1 cellular context compared by ENCODE assay signal in the genomic region with DNA sequence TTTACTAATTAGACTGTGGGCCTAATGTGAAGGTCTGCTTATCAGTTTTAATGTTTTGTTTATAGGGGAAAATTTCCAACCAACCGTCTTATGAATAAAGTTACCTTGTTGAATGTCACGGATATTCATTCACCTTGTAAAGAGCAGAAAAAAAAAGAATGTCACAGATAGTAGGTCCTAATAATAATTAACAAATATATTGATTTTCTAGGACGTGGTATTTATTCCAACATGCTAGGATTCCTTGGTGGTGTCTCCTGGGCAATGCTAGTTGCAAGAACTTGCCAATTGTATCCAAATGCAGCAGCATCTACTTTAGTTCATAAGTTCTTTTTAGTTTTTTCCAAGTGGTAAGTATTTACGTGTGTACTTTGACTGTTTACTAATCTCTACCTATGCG.
TF ChIP-seq lines count a peak whose summit lies in the region.

No MANE protein-coding gene starts in this region.

TF ChIP-seq in HepG2, 621 proteins besides CTCF, POLR2A, EP300 and RAD21:
- no peak for TF ChIP-seq SRSF4 (IDR thresholded peaks at IDR 0.05; ENCODE audit: low read depth, low read length, poor library complexity, severe bottlenecking)
- no peak for TF ChIP-seq CREB1 (IDR thresholded peaks at IDR 0.05)
- TF ChIP-seq CREB1 (CRISPR knock-in tag; IDR thresholded peaks at IDR 0.05), result no peak
- TF ChIP-seq HNF1A (IDR thresholded peaks at IDR 0.05; ENCODE audit: low read depth), result peak; percentile 61; the same call in 1 of the 2 replicates
- no peak for TF ChIP-seq HNF1A (CRISPR knock-in tag; IDR thresholded peaks at IDR 0.05; ENCODE audit: borderline replicate concordance)
- TF ChIP-seq TBL1XR1 (IDR thresholded peaks at IDR 0.05; ENCODE audit: borderline replicate concordance, low read length, partially characterized antibody), result no peak
- TF ChIP-seq PRMT3 (CRISPR knock-in tag; IDR thresholded peaks at IDR 0.05; ENCODE audit: borderline replicate concordance, low read depth), result no peak
- TF ChIP-seq NFATC3 (CRISPR knock-in tag; IDR thresholded peaks at IDR 0.05), result no peak
- TF ChIP-seq ZNF496 (CRISPR knock-in tag; IDR thresholded peaks at IDR 0.05; ENCODE audit: insufficient replicate concordance), result no peak
- TF ChIP-seq, protein P1, sequence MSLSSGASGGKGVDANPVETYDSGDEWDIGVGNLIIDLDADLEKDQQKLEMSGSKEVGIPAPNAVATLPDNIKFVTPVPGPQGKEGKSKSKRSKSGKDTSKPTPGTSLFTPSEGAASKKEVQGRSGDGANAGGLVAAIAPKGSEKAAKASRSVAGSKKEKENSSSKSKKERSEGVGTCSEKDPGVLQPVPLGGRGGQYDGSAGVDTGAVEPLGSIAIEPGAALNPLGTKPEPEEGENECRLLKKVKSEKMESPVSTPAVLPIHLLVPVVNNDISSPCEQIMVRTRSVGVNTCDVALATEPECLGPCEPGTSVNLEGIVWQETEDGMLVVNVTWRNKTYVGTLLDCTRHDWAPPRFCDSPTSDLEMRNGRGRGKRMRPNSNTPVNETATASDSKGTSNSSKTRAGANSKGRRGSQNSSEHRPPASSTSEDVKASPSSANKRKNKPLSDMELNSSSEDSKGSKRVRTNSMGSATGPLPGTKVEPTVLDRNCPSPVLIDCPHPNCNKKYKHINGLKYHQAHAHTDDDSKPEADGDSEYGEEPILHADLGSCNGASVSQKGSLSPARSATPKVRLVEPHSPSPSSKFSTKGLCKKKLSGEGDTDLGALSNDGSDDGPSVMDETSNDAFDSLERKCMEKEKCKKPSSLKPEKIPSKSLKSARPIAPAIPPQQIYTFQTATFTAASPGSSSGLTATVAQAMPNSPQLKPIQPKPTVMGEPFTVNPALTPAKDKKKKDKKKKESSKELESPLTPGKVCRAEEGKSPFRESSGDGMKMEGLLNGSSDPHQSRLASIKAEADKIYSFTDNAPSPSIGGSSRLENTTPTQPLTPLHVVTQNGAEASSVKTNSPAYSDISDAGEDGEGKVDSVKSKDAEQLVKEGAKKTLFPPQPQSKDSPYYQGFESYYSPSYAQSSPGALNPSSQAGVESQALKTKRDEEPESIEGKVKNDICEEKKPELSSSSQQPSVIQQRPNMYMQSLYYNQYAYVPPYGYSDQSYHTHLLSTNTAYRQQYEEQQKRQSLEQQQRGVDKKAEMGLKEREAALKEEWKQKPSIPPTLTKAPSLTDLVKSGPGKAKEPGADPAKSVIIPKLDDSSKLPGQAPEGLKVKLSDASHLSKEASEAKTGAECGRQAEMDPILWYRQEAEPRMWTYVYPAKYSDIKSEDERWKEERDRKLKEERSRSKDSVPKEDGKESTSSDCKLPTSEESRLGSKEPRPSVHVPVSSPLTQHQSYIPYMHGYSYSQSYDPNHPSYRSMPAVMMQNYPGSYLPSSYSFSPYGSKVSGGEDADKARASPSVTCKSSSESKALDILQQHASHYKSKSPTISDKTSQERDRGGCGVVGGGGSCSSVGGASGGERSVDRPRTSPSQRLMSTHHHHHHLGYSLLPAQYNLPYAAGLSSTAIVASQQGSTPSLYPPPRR (CRISPR knock-in tag; IDR thresholded peaks at IDR 0.05; ENCODE audit: borderline replicate concordance), result no peak
- TF ChIP-seq, protein P2, sequence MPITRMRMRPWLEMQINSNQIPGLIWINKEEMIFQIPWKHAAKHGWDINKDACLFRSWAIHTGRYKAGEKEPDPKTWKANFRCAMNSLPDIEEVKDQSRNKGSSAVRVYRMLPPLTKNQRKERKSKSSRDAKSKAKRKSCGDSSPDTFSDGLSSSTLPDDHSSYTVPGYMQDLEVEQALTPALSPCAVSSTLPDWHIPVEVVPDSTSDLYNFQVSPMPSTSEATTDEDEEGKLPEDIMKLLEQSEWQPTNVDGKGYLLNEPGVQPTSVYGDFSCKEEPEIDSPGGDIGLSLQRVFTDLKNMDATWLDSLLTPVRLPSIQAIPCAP (CRISPR knock-in tag; IDR thresholded peaks at IDR 0.05; ENCODE audit: low read depth), result no peak
- no peak for TF ChIP-seq PAF1 (CRISPR knock-in tag; IDR thresholded peaks at IDR 0.05)
- TF ChIP-seq MYC (CRISPR knock-in tag; IDR thresholded peaks at IDR 0.05; ENCODE audit: borderline replicate concordance), result no peak
- TF ChIP-seq, protein P3, sequence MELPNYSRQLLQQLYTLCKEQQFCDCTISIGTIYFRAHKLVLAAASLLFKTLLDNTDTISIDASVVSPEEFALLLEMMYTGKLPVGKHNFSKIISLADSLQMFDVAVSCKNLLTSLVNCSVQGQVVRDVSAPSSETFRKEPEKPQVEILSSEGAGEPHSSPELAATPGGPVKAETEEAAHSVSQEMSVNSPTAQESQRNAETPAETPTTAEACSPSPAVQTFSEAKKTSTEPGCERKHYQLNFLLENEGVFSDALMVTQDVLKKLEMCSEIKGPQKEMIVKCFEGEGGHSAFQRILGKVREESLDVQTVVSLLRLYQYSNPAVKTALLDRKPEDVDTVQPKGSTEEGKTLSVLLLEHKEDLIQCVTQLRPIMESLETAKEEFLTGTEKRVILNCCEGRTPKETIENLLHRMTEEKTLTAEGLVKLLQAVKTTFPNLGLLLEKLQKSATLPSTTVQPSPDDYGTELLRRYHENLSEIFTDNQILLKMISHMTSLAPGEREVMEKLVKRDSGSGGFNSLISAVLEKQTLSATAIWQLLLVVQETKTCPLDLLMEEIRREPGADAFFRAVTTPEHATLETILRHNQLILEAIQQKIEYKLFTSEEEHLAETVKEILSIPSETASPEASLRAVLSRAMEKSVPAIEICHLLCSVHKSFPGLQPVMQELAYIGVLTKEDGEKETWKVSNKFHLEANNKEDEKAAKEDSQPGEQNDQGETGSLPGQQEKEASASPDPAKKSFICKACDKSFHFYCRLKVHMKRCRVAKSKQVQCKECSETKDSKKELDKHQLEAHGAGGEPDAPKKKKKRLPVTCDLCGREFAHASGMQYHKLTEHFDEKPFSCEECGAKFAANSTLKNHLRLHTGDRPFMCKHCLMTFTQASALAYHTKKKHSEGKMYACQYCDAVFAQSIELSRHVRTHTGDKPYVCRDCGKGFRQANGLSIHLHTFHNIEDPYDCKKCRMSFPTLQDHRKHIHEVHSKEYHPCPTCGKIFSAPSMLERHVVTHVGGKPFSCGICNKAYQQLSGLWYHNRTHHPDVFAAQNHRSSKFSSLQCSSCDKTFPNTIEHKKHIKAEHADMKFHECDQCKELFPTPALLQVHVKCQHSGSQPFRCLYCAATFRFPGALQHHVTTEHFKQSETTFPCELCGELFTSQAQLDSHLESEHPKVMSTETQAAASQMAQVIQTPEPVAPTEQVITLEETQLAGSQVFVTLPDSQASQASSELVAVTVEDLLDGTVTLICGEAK (IDR thresholded peaks at IDR 0.05), result peak; percentile 66
- TF ChIP-seq, protein P3 (CRISPR knock-in tag; IDR thresholded peaks at IDR 0.05), result no peak; the same call in 1 of the 2 replicates
- TF ChIP-seq KLF11 (CRISPR knock-in tag; IDR thresholded peaks at IDR 0.05), result no peak
- peak; percentile 57 for TF ChIP-seq ONECUT2 (CRISPR knock-in tag; IDR thresholded peaks at IDR 0.05)
- TF ChIP-seq NAIF1 (CRISPR knock-in tag; IDR thresholded peaks at IDR 0.05; ENCODE audit: borderline replicate concordance), result no peak
- no peak for TF ChIP-seq THAP11 (CRISPR knock-in tag; IDR thresholded peaks at IDR 0.05)
- TF ChIP-seq ARID3A (IDR thresholded peaks at IDR 0.05; ENCODE audit: low read depth, low read length), result 0 out of 2 replicates have a peak, but pooled peaks have one; percentile 32
- TF ChIP-seq ZNF7 (CRISPR knock-in tag; IDR thresholded peaks at IDR 0.05), result no peak
- TF ChIP-seq ZBTB10 (CRISPR knock-in tag; IDR thresholded peaks at IDR 0.05; ENCODE audit: borderline replicate concordance), result no peak
- TF ChIP-seq, protein P4, sequence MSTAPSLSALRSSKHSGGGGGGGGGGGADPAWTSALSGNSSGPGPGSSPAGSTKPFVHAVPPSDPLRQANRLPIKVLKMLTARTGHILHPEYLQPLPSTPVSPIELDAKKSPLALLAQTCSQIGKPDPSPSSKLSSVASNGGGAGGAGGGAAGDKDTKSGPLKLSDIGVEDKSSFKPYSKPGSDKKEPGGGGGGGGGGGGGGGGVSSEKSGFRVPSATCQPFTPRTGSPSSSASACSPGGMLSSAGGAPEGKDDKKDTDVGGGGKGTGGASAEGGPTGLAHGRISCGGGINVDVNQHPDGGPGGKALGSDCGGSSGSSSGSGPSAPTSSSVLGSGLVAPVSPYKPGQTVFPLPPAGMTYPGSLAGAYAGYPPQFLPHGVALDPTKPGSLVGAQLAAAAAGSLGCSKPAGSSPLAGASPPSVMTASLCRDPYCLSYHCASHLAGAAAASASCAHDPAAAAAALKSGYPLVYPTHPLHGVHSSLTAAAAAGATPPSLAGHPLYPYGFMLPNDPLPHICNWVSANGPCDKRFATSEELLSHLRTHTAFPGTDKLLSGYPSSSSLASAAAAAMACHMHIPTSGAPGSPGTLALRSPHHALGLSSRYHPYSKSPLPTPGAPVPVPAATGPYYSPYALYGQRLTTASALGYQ (CRISPR knock-in tag; IDR thresholded peaks at IDR 0.05), result no peak
